In the genomic region with DNA sequence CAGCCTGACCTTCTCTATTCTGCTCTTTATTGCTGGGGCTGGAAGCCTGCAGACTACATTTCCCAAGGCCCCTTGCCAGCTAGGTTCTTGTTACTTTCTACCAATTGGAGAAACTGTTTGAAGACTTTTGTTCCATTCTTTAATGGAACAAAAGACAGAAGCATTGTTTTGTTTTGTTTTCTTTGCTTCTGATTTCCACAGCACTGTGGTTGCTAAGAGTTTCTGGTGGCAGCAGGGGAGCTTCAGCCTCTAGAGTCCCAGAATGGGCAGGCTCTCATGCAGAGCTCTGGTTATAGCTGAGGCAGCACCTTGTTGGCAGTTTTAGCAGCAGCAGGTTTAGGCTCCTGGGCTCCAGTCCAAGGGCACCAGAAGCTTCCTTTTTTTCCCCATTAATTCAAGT, we compare ENCODE assay signal across 22 cellular contexts.
DNase-seq lines count a peak whose midpoint lies in the region; TF ChIP-seq lines count a peak whose summit lies in the region.
"Had no signal": no experiment of that assay in that cellular context is flagged by ENCODE, and none has a peak within 500 bp of the region (broad histone marks: within the 10 kb centered on the region; RNA-seq: fewer than 3 reads in every experiment).

No MANE protein-coding gene starts in this region.

- H3K4me3 ChIP-seq in NT2/D1 (ENCODE audit: insufficient read length, low read depth) (no peak overlapping the region), astrocyte of the cerebellum (ENCODE audit: low read depth, low read length) (no peak overlapping the region), fibroblast of pulmonary artery (replicated peaks; ENCODE audit: low read depth, low read length) (no peak overlapping the region), SK-N-SH (ENCODE audit: low read depth in 2 of 2, low read length in 1 of 2) (no peak overlapping the region), lower leg skin (ENCODE audit: low read depth, poor library complexity, severe bottlenecking) (no peak overlapping the region)
- H3K4me3 ChIP-seq: BLaER1 treated with 17β-estradiol and CSF1 and Interleukin-3, amounts not matched to agents 10 nM and 100 nM; MG63 had no signal

- H3K9me3 Mint-ChIP-seq in activated T-helper 1 cell treated with anti-CD3 and anti-CD28 coated beads, Interleukin-12 subunit alpha, Interleukin-12 subunit beta, Interleukin-2, Interleukin-4 antibody, amounts not matched to agents 30 ng/mL and 10 ng/mL and 1 ng/mL, durations not matched to agents 14 hours and 24 hours and 36 hours = no peaks in the 10 kb centered on the region

- H3K27me3 Mint-ChIP-seq in activated T-helper 1 cell treated with anti-CD3 and anti-CD28 coated beads, Interleukin-12 subunit alpha, Interleukin-12 subunit beta, Interleukin-2, Interleukin-4 antibody, amounts not matched to agents 30 ng/mL and 10 ng/mL and 1 ng/mL, durations not matched to agents 14 hours and 24 hours and 36 hours (ENCODE audit: insufficient read depth) = no peaks in the 10 kb centered on the region

- no peaks in the 10 kb centered on the region for H3K36me3 Mint-ChIP-seq in activated T-helper 1 cell treated with anti-CD3 and anti-CD28 coated beads, Interleukin-12 subunit alpha, Interleukin-12 subunit beta, Interleukin-2, Interleukin-4 antibody, amounts not matched to agents 30 ng/mL and 10 ng/mL and 1 ng/mL, durations not matched to agents 14 hours and 24 hours and 36 hours (ENCODE audit: low read depth)
- H3K36me3 Mint-ChIP-seq: CD4-positive, alpha-beta memory T cell had no signal

- no peak overlapping the region for H2AFZ ChIP-seq in SK-N-SH (ENCODE audit: low read depth)

- no peak for TF ChIP-seq RAD21 in SK-N-SH (IDR thresholded peaks at IDR 0.05; ENCODE audit: low read length)

- no peaks in the 10 kb centered on the region for H4K20me1 ChIP-seq in SK-N-SH (ENCODE audit: insufficient read depth)
- H4K20me1 ChIP-seq: BLaER1 treated with 17β-estradiol and CSF1 and Interleukin-3, amounts not matched to agents 10 nM and 100 nM had no signal

- no peaks in the 10 kb centered on the region for H3K4me1 Mint-ChIP-seq in activated T-helper 1 cell treated with anti-CD3 and anti-CD28 coated beads, Interleukin-12 subunit alpha, Interleukin-12 subunit beta, Interleukin-2, Interleukin-4 antibody, amounts not matched to agents 30 ng/mL and 10 ng/mL and 1 ng/mL, durations not matched to agents 14 hours and 24 hours and 36 hours (ENCODE audit: low read depth)
- H3K4me1 Mint-ChIP-seq: CD4-positive, alpha-beta memory T cell had no signal

- no peak for TF ChIP-seq POLR2A in lower leg skin (IDR thresholded peaks at IDR 0.05)

- no peaks in the 10 kb centered on the region for H3K79me2 ChIP-seq in SK-N-SH (ENCODE audit: insufficient read depth)

- H3K27ac Mint-ChIP-seq in activated T-helper 1 cell treated with anti-CD3 and anti-CD28 coated beads, Interleukin-12 subunit alpha, Interleukin-12 subunit beta, Interleukin-2, Interleukin-4 antibody, amounts not matched to agents 30 ng/mL and 10 ng/mL and 1 ng/mL, durations not matched to agents 14 hours and 24 hours and 36 hours = no peak overlapping the region
- H3K27ac Mint-ChIP-seq: CD4-positive, alpha-beta memory T cell had no signal

- no peaks in the 10 kb centered on the region for H3K4me1 ChIP-seq in NT2/D1 (ENCODE audit: insufficient read depth, insufficient read length)
- H3K4me1 ChIP-seq in SK-N-SH (ENCODE audit: control insufficient read depth in 1 of 2, insufficient read depth in 2 of 2, low read depth in 1 of 2, low read length in 1 of 2) = no peaks in the 10 kb centered on the region; a peak in 3 of 4 replicates
- H3K4me1 ChIP-seq: Caco-2 had no signal

- TF ChIP-seq EP300 in SK-N-SH (IDR thresholded peaks at IDR 0.05; ENCODE audit: borderline replicate concordance in 1 of 2, low read depth in 1 of 2, low read length in 1 of 2) = no peak

- H3K36me3 ChIP-seq in NT2/D1 (ENCODE audit: insufficient read depth, insufficient read length, low read length) (no peaks in the 10 kb centered on the region), SK-N-SH (replicated peaks in 1 of 2; ENCODE audit: control insufficient read depth in 1 of 2, insufficient read depth in 2 of 2, low read length in 1 of 2) (no peaks in the 10 kb centered on the region)
- H3K36me3 ChIP-seq: BLaER1 treated with 17β-estradiol and CSF1 and Interleukin-3, amounts not matched to agents 10 nM and 100 nM; MG63 had no signal

- peaks cover 1% of the 10 kb centered on the region for H3F3A ChIP-seq in SK-N-SH (replicated peaks; ENCODE audit: insufficient read depth)

- no peak overlapping the region for H3K4me2 ChIP-seq in SK-N-SH

- H3K27me3 ChIP-seq in NT2/D1 (ENCODE audit: insufficient read depth, insufficient read length) (no peaks in the 10 kb centered on the region), SK-N-SH (ENCODE audit: insufficient read depth) (no peaks in the 10 kb centered on the region)
- H3K27me3 ChIP-seq: BLaER1 treated with 17β-estradiol and CSF1 and Interleukin-3, amounts not matched to agents 10 nM and 100 nM; MG63 had no signal

- TF ChIP-seq CTCF in astrocyte of the cerebellum (IDR thresholded peaks at IDR 0.05; ENCODE audit: low read depth, low read length, missing control alignments) = no peak
- TF ChIP-seq CTCF in fibroblast of pulmonary artery (IDR thresholded peaks at IDR 0.05; ENCODE audit: low read length, missing control alignments) = no peak
- no peak for TF ChIP-seq CTCF in RWPE1 (conservative IDR thresholded peaks at IDR 0.05; ENCODE audit: low read depth)
- TF ChIP-seq CTCF in SK-N-SH (IDR thresholded peaks at IDR 0.05) = no peak
- no peak for TF ChIP-seq CTCF in lower leg skin (IDR thresholded peaks at IDR 0.05)

- in situ Hi-C loops in astrocyte of the cerebellum (cut with HindIII; ENCODE audit: low sequenced_read_pairs) = loop anchor here (10.0 kb wide), 1 partner anchor 1187 kb away; no protein-coding TSS in a partner anchor

- no peaks in the 10 kb centered on the region for H3K9me3 ChIP-seq in NT2/D1 (ENCODE audit: insufficient read depth, low read length)
- H3K9me3 ChIP-seq in SK-N-SH = no peaks in the 10 kb centered on the region
- H3K9me3 ChIP-seq: BLaER1 treated with 17β-estradiol and CSF1 and Interleukin-3, amounts not matched to agents 10 nM and 100 nM; Caco-2; MG63 had no signal

- DNase-seq in DMS 273 (lab: John Stamatoyannopoulos, UW; ENCODE audit: unreplicated experiment) (peak; percentile 46), NT2/D1 (ENCODE audit: low read depth, low spot score) (peak; percentile 11), astrocyte of the cerebellum (ENCODE audit: low read depth) (peak; percentile 44), fibroblast of pulmonary artery (ENCODE audit: low read depth) (peak; percentile 73), RWPE1 (ENCODE audit: low spot score) (no peak), SK-N-SH (no peak), lower leg skin (ENCODE audit: low spot score in 2 of 2) (no peak)
- no peak for DNase-seq in activated T-helper 1 cell treated with anti-CD3 and anti-CD28 coated beads, Interleukin-12 subunit alpha, Interleukin-12 subunit beta, Interleukin-2, Interleukin-4 antibody, amounts not matched to agents 30 ng/mL and 10 ng/mL and 1 ng/mL, durations not matched to agents 14 hours and 24 hours and 36 hours (ENCODE audit: low spot score)
- DNase-seq: 8988T; Caco-2; CD4-positive, alpha-beta memory T cell; DMS153; IMR-90; MG63; NCI-H1436; NCI-H187 treated with DMSO at 0.1 percent for 48 hours; NCI-H2107; NCI-H2227 treated with DMSO at 0.1 percent for 48 hours; NCI-H510A; NK-92 treated with Interleukin-12 subunit alpha and Interleukin-12 subunit beta, amount 100 ng/mL, for 24 hours; Right ventricle myocardium superior had no signal

- POLR2A ChIA-PET in RWPE1 (lab: Yijun Ruan, JAX; ENCODE audit: low non-redundant PET) = no interaction called here
- POLR2A ChIA-PET in SK-N-SH (lab: Yijun Ruan, JAX) = no interaction called here

- H3K27ac ChIP-seq in RWPE1 (no peak overlapping the region), SK-N-SH (ENCODE audit: low read depth in 2 of 2, low read length in 1 of 2) (no peak overlapping the region)
- H3K27ac ChIP-seq: BLaER1 treated with 17β-estradiol and CSF1 and Interleukin-3, amounts not matched to agents 10 nM and 100 nM had no signal

- intact Hi-C loops in activated T-helper 1 cell treated with anti-CD3 and anti-CD28 coated beads, Interleukin-12 subunit alpha, Interleukin-12 subunit beta, Interleukin-2, Interleukin-4 antibody, amounts not matched to agents 30 ng/mL and 10 ng/mL and 1 ng/mL, durations not matched to agents 14 hours and 24 hours and 36 hours (cut with micrococcal nuclease) = no loop called here
- intact Hi-C loops in lower leg skin (cut with DNase I; ENCODE audit: low total_unique reads) = no loop called here

- CTCF ChIA-PET in RWPE1 (lab: Yijun Ruan, JAX) (interaction anchor here (0.5 to 0.7 kb wide), 2 partner anchors 412 to 806 kb away, joined by 3 to 4 read pairs; no protein-coding TSS in a partner anchor), SK-N-SH (lab: Yijun Ruan, JAX) (interaction anchor here (0.6 kb wide), 1 partner anchor 1073 kb away, joined by 3 read pairs; no protein-coding TSS in a partner anchor)

- H3K9ac ChIP-seq in NT2/D1 (ENCODE audit: insufficient read length, low read depth) (no peak overlapping the region), SK-N-SH (no peak overlapping the region)
- H3K9ac ChIP-seq: BLaER1 treated with 17β-estradiol and CSF1 and Interleukin-3, amounts not matched to agents 10 nM and 100 nM had no signal

- H3K9me2 ChIP-seq in SK-N-SH = no peaks in the 10 kb centered on the region

- H3K4me3 Mint-ChIP-seq in activated T-helper 1 cell treated with anti-CD3 and anti-CD28 coated beads, Interleukin-12 subunit alpha, Interleukin-12 subunit beta, Interleukin-2, Interleukin-4 antibody, amounts not matched to agents 30 ng/mL and 10 ng/mL and 1 ng/mL, durations not matched to agents 14 hours and 24 hours and 36 hours = no peak overlapping the region
- H3K4me3 Mint-ChIP-seq: CD4-positive, alpha-beta memory T cell had no signal

TF ChIP-seq in SK-N-SH, 30 proteins besides CTCF, POLR2A, EP300 and RAD21 (continues in another document):
- TF ChIP-seq GABPA (IDR thresholded peaks at IDR 0.05; ENCODE audit: low read depth) (no peak), NRF1 (IDR thresholded peaks at IDR 0.05; ENCODE audit: low read depth, low read length) (no peak)
- TF ChIP-seq, protein P1, sequence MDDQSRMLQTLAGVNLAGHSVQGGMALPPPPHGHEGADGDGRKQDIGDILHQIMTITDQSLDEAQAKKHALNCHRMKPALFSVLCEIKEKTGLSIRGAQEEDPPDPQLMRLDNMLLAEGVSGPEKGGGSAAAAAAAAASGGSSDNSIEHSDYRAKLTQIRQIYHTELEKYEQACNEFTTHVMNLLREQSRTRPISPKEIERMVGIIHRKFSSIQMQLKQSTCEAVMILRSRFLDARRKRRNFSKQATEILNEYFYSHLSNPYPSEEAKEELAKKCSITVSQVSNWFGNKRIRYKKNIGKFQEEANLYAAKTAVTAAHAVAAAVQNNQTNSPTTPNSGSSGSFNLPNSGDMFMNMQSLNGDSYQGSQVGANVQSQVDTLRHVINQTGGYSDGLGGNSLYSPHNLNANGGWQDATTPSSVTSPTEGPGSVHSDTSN (IDR thresholded peaks at IDR 0.05) = no peak

Comparison
In these comparisons a context has a peak if more than half of its experiments do, and no peak if none do; other contexts are left out.
1. DNase-seq: peak in DMS 273 (single experiment), NT2/D1 (single experiment), astrocyte of the cerebellum (single experiment) and fibroblast of pulmonary artery (single experiment); none in RWPE1 (single experiment), activated T-helper 1 cell treated with anti-CD3 and anti-CD28 coated beads, Interleukin-12 subunit alpha, Interleukin-12 subunit beta, Interleukin-2, Interleukin-4 antibody, amounts not matched to agents 30 ng/mL and 10 ng/mL and 1 ng/mL, durations not matched to agents 14 hours and 24 hours and 36 hours (single experiment), SK-N-SH (single experiment) and lower leg skin (0 of 2).